Comparison of ENCODE assay signal across 8 cellular contexts in the genomic region with DNA sequence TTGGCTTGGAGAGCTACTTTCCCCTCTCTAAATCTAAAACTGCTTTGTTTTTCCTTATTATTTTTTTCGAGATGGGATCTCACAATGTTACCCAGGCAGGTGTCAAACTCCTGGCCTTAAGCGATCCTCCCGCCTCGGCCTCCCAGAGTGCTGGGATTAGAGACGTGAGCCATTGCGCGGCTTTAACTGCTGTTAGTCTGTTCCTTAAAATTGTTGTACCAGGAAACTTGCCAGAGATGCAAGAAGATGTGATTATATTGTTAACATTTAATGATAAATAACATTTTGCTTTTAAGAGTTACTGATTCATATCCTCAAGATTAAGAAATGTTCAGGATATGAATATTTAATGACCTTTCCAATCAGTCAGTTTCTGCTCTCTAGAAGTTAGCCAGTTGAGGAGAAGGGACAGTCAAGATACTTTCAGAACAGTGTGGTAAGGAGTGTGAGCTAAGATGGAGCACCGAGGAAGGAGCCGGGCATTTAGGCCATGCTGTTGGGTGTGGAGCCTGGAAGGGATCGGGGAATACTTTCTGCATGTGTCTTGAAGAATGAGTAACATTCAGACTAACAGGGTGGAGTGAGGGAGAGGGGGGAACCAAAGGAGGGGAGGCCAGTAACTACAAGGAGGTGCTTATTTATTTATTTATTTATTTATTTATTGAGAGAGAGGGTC. TPM values are rescaled to one million over a fixed set of nuclear protein-coding genes. Genes with fewer than 3 reads are reported as not detected.
DNase-seq lines count a peak whose midpoint lies in the region; ATAC-seq, FAIRE-seq and TF ChIP-seq lines count a peak whose summit lies in the region.
"Not testable (repeated sequence)": the region's sequence is repeated elsewhere in the genome, so short reads cannot be mapped to it uniquely, and the experiment has no call there.

No MANE protein-coding gene starts in this region.

- H3K79me2 ChIP-seq in Loucy (ENCODE audit: insufficient read depth, low read length), result peaks cover 31% of the 10 kb centered on the region
- peaks cover 56% of the 10 kb centered on the region for H3K79me2 ChIP-seq in HepG2 (ENCODE audit: insufficient read depth, low read length)

- H3K9ac ChIP-seq in Loucy (ENCODE audit: low read depth, low read length, poor library complexity, severe bottlenecking), result peak overlapping the region; percentile 88
- peak overlapping the region; percentile 94; the same call in 1 of the 2 replicates for H3K9ac ChIP-seq in HepG2 (ENCODE audit: insufficient read depth, low read depth, low read length)

- not testable (repeated sequence) for H3K9me2 ChIP-seq in Loucy (replicated peaks; ENCODE audit: low read depth, low read length)

- H3K36me3 ChIP-seq in Loucy (ENCODE audit: insufficient read depth, low read length); esophagus muscularis mucosa; HepG2 (replicated peaks in 1 of 2; ENCODE audit: control insufficient read depth in 1 of 2, insufficient read depth in 2 of 2, low read length in 2 of 2); transverse colon: not testable (repeated sequence)

- H3K4me2 ChIP-seq in Loucy (ENCODE audit: low read depth, low read length, poor library complexity, severe bottlenecking) (peak overlapping the region; percentile 75), HepG2 (ENCODE audit: low read depth, low read length) (peak overlapping the region; percentile 83)

- H3K27me3 ChIP-seq in Loucy (ENCODE audit: insufficient read depth, low read length, poor library complexity, severe bottlenecking); esophagus muscularis mucosa; HepG2 (ENCODE audit: control insufficient read depth in 1 of 2, insufficient read depth in 2 of 2, low read length in 2 of 2); transverse colon: not testable (repeated sequence)

- not testable (repeated sequence) for TF ChIP-seq CTCF in Loucy (conservative IDR thresholded peaks at IDR 0.05; ENCODE audit: low read length); WI38 (IDR thresholded peaks at IDR 0.05; ENCODE audit: low read depth, low read length); esophagus muscularis mucosa (IDR thresholded peaks at IDR 0.05); HepG2 (CRISPR knock-in tag; IDR thresholded peaks at IDR 0.05); osteocyte (IDR thresholded peaks at IDR 0.05); transverse colon (IDR thresholded peaks at IDR 0.05)

- not testable (repeated sequence) for ATAC-seq in HepG2

- H3K4me3 ChIP-seq in Loucy (ENCODE audit: low read length, poor library complexity, severe bottlenecking), result peak overlapping the region; percentile 89
- peak overlapping the region; percentile 88 for H3K4me3 ChIP-seq in WI38 (ENCODE audit: low read depth, low read length)
- H3K4me3 ChIP-seq in esophagus muscularis mucosa, result peak overlapping the region; percentile 72 to 98 (median 88)
- H3K4me3 ChIP-seq in HepG2 (replicated peaks in 1 of 3; ENCODE audit: insufficient read depth in 1 of 3, low read depth in 2 of 3, low read length in 3 of 3), result peak overlapping the region; percentile 81 to 100 (median 83)
- peak overlapping the region in 3 of 4 donors; percentile 70 to 83 (median 81) for H3K4me3 ChIP-seq in transverse colon

- peak overlapping the region; percentile 84 for H3K4me3 Mint-ChIP-seq in osteocyte (ENCODE audit: unreplicated experiment)

- POLR2A ChIA-PET in HepG2 (lab: Yijun Ruan, JAX), result interaction anchor here (0.8 to 2.5 kb wide), 3 partner anchors 14 to 161 kb away, joined by 3 to 7 read pairs (median 3); no protein-coding TSS in a partner anchor

- not testable (repeated sequence) for H2AFZ ChIP-seq in Loucy (ENCODE audit: low read length); HepG2 (ENCODE audit: low read length)

- H3K4me1 Mint-ChIP-seq in osteocyte (ENCODE audit: unreplicated experiment), result peaks cover 22% of the 10 kb centered on the region

- TF ChIP-seq RAD21 in HepG2 (CRISPR knock-in tag; IDR thresholded peaks at IDR 0.05), result not testable (repeated sequence)

- H3K4me1 ChIP-seq in Loucy (ENCODE audit: insufficient read depth, low read length, poor library complexity, severe bottlenecking) (peaks cover 16% of the 10 kb centered on the region), esophagus muscularis mucosa (peaks cover 11 to 37% (median 23%) of the 10 kb centered on the region in 4 donors), HepG2 (ENCODE audit: insufficient read depth, low read length) (peaks cover 44% of the 10 kb centered on the region), transverse colon (peaks cover 6 to 31% (median 18%) of the 10 kb centered on the region in 4 donors)

- FAIRE-seq in HepG2 (lab: Jason Lieb, UNC), result not testable (repeated sequence)

- not testable (repeated sequence) for H3K9me3 ChIP-seq in Loucy (ENCODE audit: insufficient read depth, low read depth, low read length); esophagus muscularis mucosa; HepG2 (ENCODE audit: low read length); transverse colon

- not testable (repeated sequence) for H3K36me3 Mint-ChIP-seq in osteocyte (ENCODE audit: unreplicated experiment)

- H3K27me3 Mint-ChIP-seq in osteocyte (ENCODE audit: unreplicated experiment), result not testable (repeated sequence)

- DNase-seq in Daoy (ENCODE audit: low read depth) (peak; percentile 47), astrocyte of the hippocampus (ENCODE audit: low read depth, low spot score) (peak; percentile 36)
- DNase-seq in esophagus muscularis mucosa (ENCODE audit: extremely low spot score); HepG2 (ENCODE audit: low spot score); osteocyte (ENCODE audit: extremely low spot score, unreplicated experiment); transverse colon: not testable (repeated sequence)

- peak overlapping the region; percentile 95 for H3K27ac Mint-ChIP-seq in osteocyte (ENCODE audit: unreplicated experiment)

- not testable (repeated sequence) for H3K9me3 Mint-ChIP-seq in osteocyte (ENCODE audit: unreplicated experiment)

- not testable (repeated sequence) for H3F3A ChIP-seq in Loucy (ENCODE audit: low read depth)

- intact Hi-C loops in esophagus muscularis mucosa (cut with DNase I), result loop anchor here (5.0 kb wide), 1 partner anchor 54 kb away; no protein-coding TSS in a partner anchor
- intact Hi-C loops in HepG2 (cut with micrococcal nuclease; ENCODE audit: unreplicated experiment); transverse colon (cut with DNase I; ENCODE audit: low total_unique reads): not testable (repeated sequence)

- H3K27ac ChIP-seq in esophagus muscularis mucosa (replicated peaks in 1 of 4) (peak overlapping the region; percentile 95 to 100 (median 98)), transverse colon (peak overlapping the region in 3 of 4 donors; percentile 97 to 100 (median 98))
- not testable (repeated sequence) for H3K27ac ChIP-seq in HepG2 (ENCODE audit: extremely low read length, insufficient read depth, low read length)

- CTCF ChIA-PET in HepG2 (lab: Yijun Ruan, JAX; ENCODE audit: low intra/inter-chr PET ratio, low total read pairs), result not testable (repeated sequence)

- not testable (repeated sequence) for H4K20me1 ChIP-seq in Loucy (ENCODE audit: insufficient read depth, low read length, poor library complexity, severe bottlenecking); HepG2 (ENCODE audit: insufficient read depth, low read length)

- TF ChIP-seq EP300 in esophagus muscularis mucosa (IDR thresholded peaks at IDR 0.05); HepG2 (IDR thresholded peaks at IDR 0.05; ENCODE audit: low read depth in 2 of 2, low read length in 2 of 2); HepG2 (CRISPR knock-in tag; IDR thresholded peaks at IDR 0.05; ENCODE audit: borderline replicate concordance); transverse colon (IDR thresholded peaks at IDR 0.05; ENCODE audit: low read depth): not testable (repeated sequence)

- 64% methylated on average over 10 of the region's 10 CpGs for WGBS in esophagus muscularis mucosa
- 47% methylated on average over 10 of the region's 10 CpGs for WGBS in HepG2 (ENCODE audit: low lambda C conversion rate)
- WGBS in transverse colon (ENCODE audit: low coverage in 1 of 2), 2 donors, result 71 to 81% methylated on average over 9 to 10 of the region's 10 CpGs

- TF ChIP-seq POLR2A in esophagus muscularis mucosa (IDR thresholded peaks at IDR 0.05; ENCODE audit: low read depth); HepG2 (IDR thresholded peaks at IDR 0.05; ENCODE audit: insufficient read depth in 1 of 2, low read depth in 2 of 2, low read length in 2 of 2); transverse colon (IDR thresholded peaks at IDR 0.05): not testable (repeated sequence)

- in situ Hi-C loops in HepG2 (cut with HindIII; ENCODE audit: extremely low pct_ligation_motif_present, low pct_unique_long_range_greater_than_20kb), result not testable (repeated sequence)
- in situ Hi-C loops in transverse colon (cut with MboI; ENCODE audit: low pct_ligation_motif_present in 1 of 4, low pct_unique_long_range_greater_than_20kb in 1 of 4, low sequenced_read_pairs in 3 of 4), result loop anchor here in 2 of 4 donors (10.0 to 25.0 kb wide), 2 partner anchors 52 to 154 kb away; no protein-coding TSS in a partner anchor

- not testable (repeated sequence) for BruUV-seq in HepG2 (replicated peaks; lab: Mats Ljungman, UMichigan)

RNA-seq across cellular contexts. Expression of a gene that starts 54.6 kb away (rescaled TPM):
- 9.0 and 10.7 TPM in 2 replicates for total RNA-seq in Daoy (2014; rRNA removed; shearing (Covaris generic))
- total RNA-seq in esophagus muscularis mucosa, result 10 to 100 TPM in 3 of 4 donors, 1 to 10 TPM in 1; 9.4 to 22.5 (median 15.1) TPM
- 7.3 and 7.7 TPM in 2 replicates for total RNA-seq in HepG2 (2016; rRNA removed; fragmentation: Illumina TruSeq; extraction: Trizol)
- 2.4 and 3.2 TPM in 2 replicates for total RNA-seq in HepG2 (2016; cell fraction: cytosol; rRNA removed; fragmentation: Illumina TruSeq; extraction: Trizol; ENCODE audit: low read depth)
- 7.3 and 7.8 TPM in 2 replicates for total RNA-seq in HepG2 (2016; cell fraction: insoluble cytoplasmic fraction; rRNA removed; fragmentation: Illumina TruSeq; extraction: Trizol)
- 6.7 and 7.6 TPM in 2 replicates for total RNA-seq in HepG2 (2016; cell fraction: membrane; rRNA removed; fragmentation: Illumina TruSeq; extraction: Trizol)
- 6.7 and 8.8 TPM in 2 replicates for total RNA-seq in HepG2 (2016; cell fraction: nucleus; rRNA removed; fragmentation: Illumina TruSeq; extraction: Trizol)
- 13.5 and 17.3 TPM in 2 replicates for polyA plus RNA-seq in HepG2 (2011; rRNA removed)
- polyA plus RNA-seq in HepG2 (2011; cell fraction: cytosol; rRNA removed), result 10.1 and 11.5 TPM in 2 replicates
- polyA plus RNA-seq in HepG2 (2011; cell fraction: nucleus; rRNA removed), result 42.5 and 49.3 TPM in 2 replicates
- polyA plus RNA-seq in HepG2 (2012), result 7.8 and 8.2 TPM in 2 replicates
- polyA plus RNA-seq in HepG2 (2016; cell fraction: cytosol; fragmentation: Illumina TruSeq; extraction: Trizol; ENCODE audit: low read depth), result 3.2 and 3.4 TPM in 2 replicates
- 7.2 and 8.3 TPM in 2 replicates for polyA plus RNA-seq in HepG2 (2016; cell fraction: insoluble cytoplasmic fraction; fragmentation: Illumina TruSeq; extraction: Trizol; ENCODE audit: low read depth)
- 5.2 and 5.4 TPM in 2 replicates for polyA plus RNA-seq in HepG2 (2016; cell fraction: membrane; fragmentation: Illumina TruSeq; extraction: Trizol; ENCODE audit: low read depth)
- 13.1 and 16.6 TPM in 2 replicates for polyA plus RNA-seq in HepG2 (2016; cell fraction: nucleus; fragmentation: Illumina TruSeq; extraction: Trizol; ENCODE audit: insufficient read depth, low read depth)
- polyA minus RNA-seq in HepG2 (2011; rRNA and poly(A)+ RNA removed; ENCODE audit: low replicate concordance), result 18.1 and 37.2 TPM in 2 replicates
- polyA minus RNA-seq in HepG2 (2011; cell fraction: cytosol; rRNA and poly(A)+ RNA removed), result 6.1 and 7.2 TPM in 2 replicates
- 15.7 and 20.1 TPM in 2 replicates for polyA minus RNA-seq in HepG2 (2011; cell fraction: nucleus; rRNA and poly(A)+ RNA removed)
- total RNA-seq in osteocyte, result 16.5 and 17.2 TPM in 2 replicates
- total RNA-seq in transverse colon, result 10 to 100 TPM in 3 of 4 donors, 1 to 10 TPM in 1; 5.2 to 22.8 (median 14.0) TPM

RNA-seq across cellular contexts. Expression of a gene that starts 57.3 kb away (rescaled TPM):
- 52.6 and 55.0 TPM in 2 replicates for total RNA-seq in Daoy (2014; rRNA removed; shearing (Covaris generic))
- total RNA-seq in esophagus muscularis mucosa (10 to 100 TPM; 34.3 to 45.4 (median 37.1) TPM), HepG2 (2016; rRNA removed; fragmentation: Illumina TruSeq; extraction: Trizol) (22.7 and 27.5 TPM in 2 replicates), osteocyte (25.3 and 25.9 TPM in 2 replicates), transverse colon (10 to 100 TPM; 12.7 to 32.9 (median 30.4) TPM)
- 19.8 and 21.2 TPM in 2 replicates for total RNA-seq in HepG2 (2016; cell fraction: cytosol; rRNA removed; fragmentation: Illumina TruSeq; extraction: Trizol; ENCODE audit: low read depth)
- total RNA-seq in HepG2 (2016; cell fraction: insoluble cytoplasmic fraction; rRNA removed; fragmentation: Illumina TruSeq; extraction: Trizol), result 21.5 and 25.3 TPM in 2 replicates
- 14.1 and 14.9 TPM in 2 replicates for total RNA-seq in HepG2 (2016; cell fraction: membrane; rRNA removed; fragmentation: Illumina TruSeq; extraction: Trizol)
- 16.2 and 18.3 TPM in 2 replicates for total RNA-seq in HepG2 (2016; cell fraction: nucleus; rRNA removed; fragmentation: Illumina TruSeq; extraction: Trizol)
- 30.3 and 35.3 TPM in 2 replicates for polyA plus RNA-seq in HepG2 (2011; rRNA removed)
- polyA plus RNA-seq in HepG2 (2011; cell fraction: cytosol; rRNA removed), result 18.9 and 20.5 TPM in 2 replicates
- 24.9 and 25.4 TPM in 2 replicates for polyA plus RNA-seq in HepG2 (2011; cell fraction: nucleus; rRNA removed)
- 19.6 and 25.6 TPM in 2 replicates for polyA plus RNA-seq in HepG2 (2012)
- 1.3 and 2.0 TPM in 2 replicates for polyA plus RNA-seq in HepG2 (2016; cell fraction: cytosol; fragmentation: Illumina TruSeq; extraction: Trizol; ENCODE audit: low read depth)
- 22.9 and 25.3 TPM in 2 replicates for polyA plus RNA-seq in HepG2 (2016; cell fraction: insoluble cytoplasmic fraction; fragmentation: Illumina TruSeq; extraction: Trizol; ENCODE audit: low read depth)
- polyA plus RNA-seq in HepG2 (2016; cell fraction: membrane; fragmentation: Illumina TruSeq; extraction: Trizol; ENCODE audit: low read depth), result 3.9 and 4.5 TPM in 2 replicates
- 26.8 and 27.2 TPM in 2 replicates for polyA plus RNA-seq in HepG2 (2016; cell fraction: nucleus; fragmentation: Illumina TruSeq; extraction: Trizol; ENCODE audit: insufficient read depth, low read depth)
- 43.3 and 66.9 TPM in 2 replicates for polyA minus RNA-seq in HepG2 (2011; rRNA and poly(A)+ RNA removed; ENCODE audit: low replicate concordance)
- 15.5 and 21.7 TPM in 2 replicates for polyA minus RNA-seq in HepG2 (2011; cell fraction: cytosol; rRNA and poly(A)+ RNA removed)
- 19.7 and 26.4 TPM in 2 replicates for polyA minus RNA-seq in HepG2 (2011; cell fraction: nucleus; rRNA and poly(A)+ RNA removed)
